In the genomic region with DNA sequence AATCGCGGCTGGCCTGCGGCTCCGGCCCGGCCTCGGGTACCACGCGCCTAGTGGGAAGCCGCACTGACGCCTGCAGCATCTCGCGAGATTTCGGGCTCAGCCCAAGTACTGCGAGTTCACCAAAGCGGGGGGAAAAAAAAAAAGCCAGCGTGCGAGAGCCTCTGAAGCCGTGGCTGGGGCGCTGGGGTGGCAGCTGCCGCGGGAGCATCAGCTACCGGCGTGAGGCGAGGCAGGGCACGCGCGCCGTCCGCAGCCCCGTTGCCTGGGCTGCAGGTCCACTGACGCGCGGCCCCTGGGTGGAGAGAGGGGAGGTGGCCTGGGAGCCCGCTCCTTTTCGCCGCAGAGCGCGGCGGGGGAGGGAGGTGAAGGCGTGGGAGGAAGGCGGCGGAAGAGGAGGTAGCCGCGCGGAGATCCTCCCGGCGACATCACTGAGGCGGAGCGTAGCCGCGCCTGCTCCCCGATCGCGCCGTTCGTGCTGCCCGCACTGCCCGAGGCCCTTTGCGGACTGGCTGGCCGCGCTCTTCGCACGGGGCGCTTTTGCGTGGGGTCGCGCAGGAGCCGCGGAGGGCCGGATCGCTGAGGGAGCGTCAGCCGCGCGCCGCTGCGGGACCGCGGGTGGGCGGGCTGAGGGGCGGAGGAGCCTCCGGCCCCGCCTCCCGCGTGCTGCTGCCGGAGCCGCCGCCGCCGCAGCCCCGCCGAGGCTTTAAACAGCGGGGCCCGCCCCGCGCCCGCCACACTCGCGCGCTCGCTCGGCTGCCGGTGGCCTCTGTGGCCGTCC, we compare ENCODE assay signal across 8 cellular contexts. TPM values are rescaled to one million over a fixed set of nuclear protein-coding genes. Genes with fewer than 3 reads are reported as not detected.
DNase-seq lines count a peak whose midpoint lies in the region; ATAC-seq and TF ChIP-seq lines count a peak whose summit lies in the region.

SLC12A2 (plus strand) TSS at position 734 of the 778 bp plus-strand sequence. CDS start 189 bp downstream, outside the sequence.

- peak; percentile 61 for ATAC-seq in GM21576 (IDR thresholded peaks at IDR 0.05; ENCODE audit: unreplicated experiment)

- H2AFZ ChIP-seq in PC-9, result peak within 1 kb of the TSS; percentile 90

- H3K4me3 ChIP-seq in PC-9 (peak within 1 kb of the TSS; percentile 97), mucosa of rectum (ENCODE audit: low read length in 2 of 2) (peak within 1 kb of the TSS; percentile 68 to 94)

- no TSS peak for BruUV-seq in PC-9 (replicated peaks; lab: Mats Ljungman, UMichigan)

- peaks cover 46 to 65% (median 59%) of the 10 kb centered on the region in 3 donors for H3K4me1 Mint-ChIP-seq in IgD-negative memory B cell

- peak within 1 kb of the TSS; percentile 73 to 84 for H3K9ac ChIP-seq in mucosa of rectum (ENCODE audit: low read depth in 1 of 2, low read length in 2 of 2)

- H3K9me3 ChIP-seq in PC-9 (ENCODE audit: insufficient read depth, low read depth) (no peaks in the 10 kb centered on the region), mucosa of rectum (ENCODE audit: control insufficient read depth in 2 of 2, low read length in 2 of 2) (no peaks in the 10 kb centered on the region)

- peaks cover 23% of the 10 kb centered on the region for H4K20me1 ChIP-seq in PC-9 (ENCODE audit: insufficient read depth)

- H3K36me3 Mint-ChIP-seq in IgD-negative memory B cell, result peaks cover 3% of the 10 kb centered on the region

- peak within 1 kb of the TSS; percentile 100 for H3K4me2 ChIP-seq in PC-9

- H3K4me1 ChIP-seq in PC-9 (replicated peaks; ENCODE audit: insufficient read depth) (peaks cover 60% of the 10 kb centered on the region), mucosa of rectum (ENCODE audit: control insufficient read depth in 2 of 2, insufficient read depth in 2 of 2, low read length in 2 of 2) (peaks cover 5 to 7% of the 10 kb centered on the region in 2 donors)

- TF ChIP-seq CTCF in PC-9 (conservative IDR thresholded peaks at IDR 0.05), result no peak

- POLR2A ChIA-PET in PC-9 (lab: Charles Lee; ENCODE audit: unreplicated experiment), result no interaction called here

- H3K36me3 ChIP-seq in PC-9 (ENCODE audit: low read depth) (peaks cover 16% of the 10 kb centered on the region; the same call in 1 of the 2 replicates), mucosa of rectum (ENCODE audit: control insufficient read depth in 2 of 2, insufficient read depth in 2 of 2, low read length in 2 of 2) (no peaks in the 10 kb centered on the region)

- peak; percentile 71 for DNase-seq in DMS153 (lab: John Stamatoyannopoulos, UW)
- peak; percentile 87 to 88 for DNase-seq in PC-9
- peak; percentile 91 for DNase-seq in activated T-cell treated with anti-CD3 and anti-CD28 coated beads, Interleukin-2, amount 50 U/mL, for 1 hour
- peak; percentile 89 to 92 for DNase-seq in erythroblast (lab: John Stamatoyannopoulos, UW)
- DNase-seq in stimulated activated CD8-positive, alpha-beta memory T cell treated with anti-CD3 and anti-CD28 coated beads, Interleukin-4, amount 100 ng/mL, for 4 hours (ENCODE audit: low read depth in 2 of 2, low spot score in 1 of 2), result peak; percentile 79 to 82

- no peaks in the 10 kb centered on the region for H3K27me3 Mint-ChIP-seq in IgD-negative memory B cell

- CTCF ChIA-PET in PC-9 (lab: Charles Lee), result no interaction called here

- no peaks in the 10 kb centered on the region for H3K9me2 ChIP-seq in PC-9 (ENCODE audit: insufficient read depth)

- H3K4me3 Mint-ChIP-seq in IgD-negative memory B cell, result peak within 1 kb of the TSS; percentile 92 to 97 (median 95)

- H3K9me3 Mint-ChIP-seq in IgD-negative memory B cell, result no peaks in the 10 kb centered on the region

- intact Hi-C loops in PC-9 (cut with micrococcal nuclease; ENCODE audit: unreplicated experiment), result loop anchor here (1.0 to 5.0 kb wide), 8 partner anchors 46 to 521 kb away; no protein-coding TSS in a partner anchor

- peaks cover 81% of the 10 kb centered on the region for H3K79me2 ChIP-seq in PC-9 (ENCODE audit: low read depth)

- peak within 1 kb of the TSS; percentile 71 for H3K27ac ChIP-seq in PC-9
- H3K27ac ChIP-seq in mucosa of rectum (ENCODE audit: low read depth in 2 of 2, low read length in 2 of 2), result peak within 1 kb of the TSS; percentile 95 to 98

- H3F3A ChIP-seq in PC-9 (ENCODE audit: insufficient read depth, low read depth), result no peaks in the 10 kb centered on the region

- TF ChIP-seq POLR2A in erythroblast (IDR thresholded peaks at IDR 0.05; ENCODE audit: low read length), result peak; percentile 55

- H3K27ac Mint-ChIP-seq in IgD-negative memory B cell, result peak within 1 kb of the TSS; percentile 88 to 96 (median 95)

- H3K27me3 ChIP-seq in PC-9 (ENCODE audit: insufficient read depth, low read depth) (no peaks in the 10 kb centered on the region), mucosa of rectum (ENCODE audit: control insufficient read depth in 2 of 2, insufficient read depth in 2 of 2, low read length in 2 of 2) (no peaks in the 10 kb centered on the region)

RNA-seq across cellular contexts. Expression of gene SLC12A2, which starts in this region (rescaled TPM):
- 4.2 TPM for polyA plus RNA-seq in IgD-negative memory B cell
- total RNA-seq in PC-9 (2021), result 24.4 and 29.3 TPM in 2 replicates

Comparison
In these comparisons a context has a peak if more than half of its experiments do, and no peak if none do; other contexts are left out.
1. Peak in every context shown above with its lines: DNase-seq, ATAC-seq, H3K4me3 ChIP-seq and H3K27ac ChIP-seq.